In the genomic region with DNA sequence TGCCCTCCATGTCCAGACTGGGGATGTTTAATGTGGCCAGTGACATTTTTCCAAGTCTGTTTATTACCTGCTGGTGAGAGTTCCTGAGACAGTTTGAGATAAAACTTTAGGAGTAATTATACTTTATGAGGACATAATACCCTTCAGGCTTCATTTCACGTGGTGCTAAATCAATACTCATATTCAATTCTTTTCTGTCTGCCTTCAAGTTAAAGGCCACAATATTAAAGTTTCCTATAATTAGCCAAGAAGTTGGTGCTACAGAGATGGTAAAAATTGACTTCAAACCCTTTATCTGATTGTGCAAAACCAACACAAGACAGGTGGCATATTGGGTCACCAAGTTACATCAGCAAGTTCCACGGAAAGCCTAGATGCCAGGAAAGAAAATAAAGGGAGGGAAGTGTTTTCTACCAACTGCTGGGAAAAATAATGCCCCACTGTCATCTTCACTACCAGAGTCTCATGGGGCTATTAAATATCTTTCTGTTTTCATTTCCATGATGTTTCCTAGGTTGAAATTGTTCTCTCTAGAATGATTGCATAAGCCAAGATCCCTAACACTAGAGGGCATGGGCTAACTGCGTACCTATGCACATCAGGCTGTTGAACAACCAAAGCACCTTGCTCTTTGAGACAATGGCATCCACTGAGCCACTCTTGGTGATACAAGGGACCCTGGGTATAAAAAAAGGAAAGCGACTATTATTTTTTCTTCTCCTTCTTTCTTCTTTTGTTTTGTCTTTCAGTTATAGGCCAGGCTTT, we compare ENCODE assay signal across 1 cellular context.
A peak's percentile ranks its signal among the peaks of the same experiment; 100 is the strongest.
TF ChIP-seq lines count a peak whose summit lies in the region.

No MANE protein-coding gene starts in this region.

TF ChIP-seq in HEK293, 187 proteins besides CTCF, POLR2A, EP300 and RAD21 (continued from another document and continues in another):
- peak; percentile 83 for TF ChIP-seq ZIC2 (tag by site-specific recombination; IDR thresholded peaks at IDR 0.05)
- TF ChIP-seq, protein P1, sequence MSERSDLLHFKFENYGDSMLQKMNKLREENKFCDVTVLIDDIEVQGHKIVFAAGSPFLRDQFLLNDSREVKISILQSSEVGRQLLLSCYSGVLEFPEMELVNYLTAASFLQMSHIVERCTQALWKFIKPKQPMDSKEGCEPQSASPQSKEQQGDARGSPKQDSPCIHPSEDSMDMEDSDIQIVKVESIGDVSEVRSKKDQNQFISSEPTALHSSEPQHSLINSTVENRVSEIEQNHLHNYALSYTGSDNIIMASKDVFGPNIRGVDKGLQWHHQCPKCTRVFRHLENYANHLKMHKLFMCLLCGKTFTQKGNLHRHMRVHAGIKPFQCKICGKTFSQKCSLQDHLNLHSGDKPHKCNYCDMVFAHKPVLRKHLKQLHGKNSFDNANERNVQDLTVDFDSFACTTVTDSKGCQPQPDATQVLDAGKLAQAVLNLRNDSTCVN (tag by site-specific recombination; optimal IDR thresholded peaks at IDR 0.05) = no peak
- TF ChIP-seq, protein P2, sequence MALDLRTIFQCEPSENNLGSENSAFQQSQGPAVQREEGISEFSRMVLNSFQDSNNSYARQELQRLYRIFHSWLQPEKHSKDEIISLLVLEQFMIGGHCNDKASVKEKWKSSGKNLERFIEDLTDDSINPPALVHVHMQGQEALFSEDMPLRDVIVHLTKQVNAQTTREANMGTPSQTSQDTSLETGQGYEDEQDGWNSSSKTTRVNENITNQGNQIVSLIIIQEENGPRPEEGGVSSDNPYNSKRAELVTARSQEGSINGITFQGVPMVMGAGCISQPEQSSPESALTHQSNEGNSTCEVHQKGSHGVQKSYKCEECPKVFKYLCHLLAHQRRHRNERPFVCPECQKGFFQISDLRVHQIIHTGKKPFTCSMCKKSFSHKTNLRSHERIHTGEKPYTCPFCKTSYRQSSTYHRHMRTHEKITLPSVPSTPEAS (tag by site-specific recombination; IDR thresholded peaks at IDR 0.05) = no peak
- no peak for TF ChIP-seq MZF1 (tag by site-specific recombination; IDR thresholded peaks at IDR 0.05; ENCODE audit: borderline replicate concordance)
- 0 out of 2 replicates have a peak, but pooled peaks have one; percentile 18 for TF ChIP-seq ZNF629 (tag by site-specific recombination; IDR thresholded peaks at IDR 0.05)
- TF ChIP-seq ZNF426 (tag by site-specific recombination; IDR thresholded peaks at IDR 0.05) = no peak
- TF ChIP-seq, protein P3, sequence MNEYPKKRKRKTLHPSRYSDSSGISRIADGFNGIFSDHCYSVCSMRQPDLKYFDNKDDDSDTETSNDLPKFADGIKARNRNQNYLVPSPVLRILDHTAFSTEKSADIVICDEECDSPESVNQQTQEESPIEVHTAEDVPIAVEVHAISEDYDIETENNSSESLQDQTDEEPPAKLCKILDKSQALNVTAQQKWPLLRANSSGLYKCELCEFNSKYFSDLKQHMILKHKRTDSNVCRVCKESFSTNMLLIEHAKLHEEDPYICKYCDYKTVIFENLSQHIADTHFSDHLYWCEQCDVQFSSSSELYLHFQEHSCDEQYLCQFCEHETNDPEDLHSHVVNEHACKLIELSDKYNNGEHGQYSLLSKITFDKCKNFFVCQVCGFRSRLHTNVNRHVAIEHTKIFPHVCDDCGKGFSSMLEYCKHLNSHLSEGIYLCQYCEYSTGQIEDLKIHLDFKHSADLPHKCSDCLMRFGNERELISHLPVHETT (tag by site-specific recombination; IDR thresholded peaks at IDR 0.05) = no peak
- no peak for TF ChIP-seq ZNF114 (tag by site-specific recombination; IDR thresholded peaks at IDR 0.05)
- TF ChIP-seq, protein P4, sequence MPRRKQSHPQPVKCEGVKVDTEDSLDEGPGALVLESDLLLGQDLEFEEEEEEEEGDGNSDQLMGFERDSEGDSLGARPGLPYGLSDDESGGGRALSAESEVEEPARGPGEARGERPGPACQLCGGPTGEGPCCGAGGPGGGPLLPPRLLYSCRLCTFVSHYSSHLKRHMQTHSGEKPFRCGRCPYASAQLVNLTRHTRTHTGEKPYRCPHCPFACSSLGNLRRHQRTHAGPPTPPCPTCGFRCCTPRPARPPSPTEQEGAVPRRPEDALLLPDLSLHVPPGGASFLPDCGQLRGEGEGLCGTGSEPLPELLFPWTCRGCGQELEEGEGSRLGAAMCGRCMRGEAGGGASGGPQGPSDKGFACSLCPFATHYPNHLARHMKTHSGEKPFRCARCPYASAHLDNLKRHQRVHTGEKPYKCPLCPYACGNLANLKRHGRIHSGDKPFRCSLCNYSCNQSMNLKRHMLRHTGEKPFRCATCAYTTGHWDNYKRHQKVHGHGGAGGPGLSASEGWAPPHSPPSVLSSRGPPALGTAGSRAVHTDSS (tag by site-specific recombination; IDR thresholded peaks at IDR 0.05) = no peak
- TF ChIP-seq IKZF3 (tag by site-specific recombination; IDR thresholded peaks at IDR 0.05) = no peak
- no peak for TF ChIP-seq ZNF174 (tag by site-specific recombination; IDR thresholded peaks at IDR 0.05)
- TF ChIP-seq ZNF560 (tag by site-specific recombination; IDR thresholded peaks at IDR 0.05; ENCODE audit: borderline replicate concordance) = no peak
- TF ChIP-seq ZNF610 (tag by site-specific recombination; IDR thresholded peaks at IDR 0.05; ENCODE audit: borderline replicate concordance) = no peak
- TF ChIP-seq, protein P5, sequence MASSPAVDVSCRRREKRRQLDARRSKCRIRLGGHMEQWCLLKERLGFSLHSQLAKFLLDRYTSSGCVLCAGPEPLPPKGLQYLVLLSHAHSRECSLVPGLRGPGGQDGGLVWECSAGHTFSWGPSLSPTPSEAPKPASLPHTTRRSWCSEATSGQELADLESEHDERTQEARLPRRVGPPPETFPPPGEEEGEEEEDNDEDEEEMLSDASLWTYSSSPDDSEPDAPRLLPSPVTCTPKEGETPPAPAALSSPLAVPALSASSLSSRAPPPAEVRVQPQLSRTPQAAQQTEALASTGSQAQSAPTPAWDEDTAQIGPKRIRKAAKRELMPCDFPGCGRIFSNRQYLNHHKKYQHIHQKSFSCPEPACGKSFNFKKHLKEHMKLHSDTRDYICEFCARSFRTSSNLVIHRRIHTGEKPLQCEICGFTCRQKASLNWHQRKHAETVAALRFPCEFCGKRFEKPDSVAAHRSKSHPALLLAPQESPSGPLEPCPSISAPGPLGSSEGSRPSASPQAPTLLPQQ (tag by site-specific recombination; IDR thresholded peaks at IDR 0.05) = no peak
- TF ChIP-seq ZNF10 (tag by site-specific recombination; IDR thresholded peaks at IDR 0.05) = no peak
- TF ChIP-seq ZNF23 (tag by site-specific recombination; IDR thresholded peaks at IDR 0.05; ENCODE audit: borderline replicate concordance) = no peak
- TF ChIP-seq, protein P6, sequence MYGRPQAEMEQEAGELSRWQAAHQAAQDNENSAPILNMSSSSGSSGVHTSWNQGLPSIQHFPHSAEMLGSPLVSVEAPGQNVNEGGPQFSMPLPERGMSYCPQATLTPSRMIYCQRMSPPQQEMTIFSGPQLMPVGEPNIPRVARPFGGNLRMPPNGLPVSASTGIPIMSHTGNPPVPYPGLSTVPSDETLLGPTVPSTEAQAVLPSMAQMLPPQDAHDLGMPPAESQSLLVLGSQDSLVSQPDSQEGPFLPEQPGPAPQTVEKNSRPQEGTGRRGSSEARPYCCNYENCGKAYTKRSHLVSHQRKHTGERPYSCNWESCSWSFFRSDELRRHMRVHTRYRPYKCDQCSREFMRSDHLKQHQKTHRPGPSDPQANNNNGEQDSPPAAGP (tag by site-specific recombination; IDR thresholded peaks at IDR 0.05) = no peak
- TF ChIP-seq YY2 (tag by site-specific recombination; IDR thresholded peaks at IDR 0.05) = no peak
- no peak for TF ChIP-seq ZNF670 (tag by site-specific recombination; IDR thresholded peaks at IDR 0.05; ENCODE audit: low read depth)
- TF ChIP-seq ZSCAN16 (tag by site-specific recombination; IDR thresholded peaks at IDR 0.05) = no peak
- TF ChIP-seq ZNF24 (tag by site-specific recombination; IDR thresholded peaks at IDR 0.05) = 0 out of 2 replicates have a peak, but pooled peaks have one; percentile 34
- TF ChIP-seq ZBTB8A (tag by site-specific recombination; IDR thresholded peaks at IDR 0.05) = peak; percentile 36; the same call in 1 of the 2 replicates
- TF ChIP-seq, protein P7, sequence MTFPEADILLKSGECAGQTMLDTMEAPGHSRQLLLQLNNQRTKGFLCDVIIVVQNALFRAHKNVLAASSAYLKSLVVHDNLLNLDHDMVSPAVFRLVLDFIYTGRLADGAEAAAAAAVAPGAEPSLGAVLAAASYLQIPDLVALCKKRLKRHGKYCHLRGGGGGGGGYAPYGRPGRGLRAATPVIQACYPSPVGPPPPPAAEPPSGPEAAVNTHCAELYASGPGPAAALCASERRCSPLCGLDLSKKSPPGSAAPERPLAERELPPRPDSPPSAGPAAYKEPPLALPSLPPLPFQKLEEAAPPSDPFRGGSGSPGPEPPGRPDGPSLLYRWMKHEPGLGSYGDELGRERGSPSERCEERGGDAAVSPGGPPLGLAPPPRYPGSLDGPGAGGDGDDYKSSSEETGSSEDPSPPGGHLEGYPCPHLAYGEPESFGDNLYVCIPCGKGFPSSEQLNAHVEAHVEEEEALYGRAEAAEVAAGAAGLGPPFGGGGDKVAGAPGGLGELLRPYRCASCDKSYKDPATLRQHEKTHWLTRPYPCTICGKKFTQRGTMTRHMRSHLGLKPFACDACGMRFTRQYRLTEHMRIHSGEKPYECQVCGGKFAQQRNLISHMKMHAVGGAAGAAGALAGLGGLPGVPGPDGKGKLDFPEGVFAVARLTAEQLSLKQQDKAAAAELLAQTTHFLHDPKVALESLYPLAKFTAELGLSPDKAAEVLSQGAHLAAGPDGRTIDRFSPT (tag by site-specific recombination; IDR thresholded peaks at IDR 0.05) = no peak
- no peak for TF ChIP-seq ZEB2 (tag by site-specific recombination; IDR thresholded peaks at IDR 0.05)
- peak; percentile 67; the same call in 1 of the 2 replicates for TF ChIP-seq ZSCAN30 (tag by site-specific recombination; IDR thresholded peaks at IDR 0.05)
- TF ChIP-seq ZNF394 (tag by site-specific recombination; IDR thresholded peaks at IDR 0.05; ENCODE audit: borderline replicate concordance) = no peak
- TF ChIP-seq ZFP41 (tag by site-specific recombination; IDR thresholded peaks at IDR 0.05; ENCODE audit: borderline replicate concordance) = no peak
- TF ChIP-seq GLIS1 (tag by site-specific recombination; IDR thresholded peaks at IDR 0.05) = no peak
- TF ChIP-seq, protein P8, sequence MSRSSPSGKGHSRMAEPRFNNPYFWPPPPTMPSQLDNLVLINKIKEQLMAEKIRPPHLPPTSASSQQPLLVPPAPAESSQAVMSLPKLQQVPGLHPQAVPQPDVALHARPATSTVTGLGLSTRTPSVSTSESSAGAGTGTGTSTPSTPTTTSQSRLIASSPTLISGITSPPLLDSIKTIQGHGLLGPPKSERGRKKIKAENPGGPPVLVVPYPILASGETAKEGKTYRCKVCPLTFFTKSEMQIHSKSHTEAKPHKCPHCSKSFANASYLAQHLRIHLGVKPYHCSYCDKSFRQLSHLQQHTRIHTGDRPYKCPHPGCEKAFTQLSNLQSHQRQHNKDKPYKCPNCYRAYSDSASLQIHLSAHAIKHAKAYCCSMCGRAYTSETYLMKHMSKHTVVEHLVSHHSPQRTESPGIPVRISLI (tag by site-specific recombination; IDR thresholded peaks at IDR 0.05) = no peak
- TF ChIP-seq, protein P9, sequence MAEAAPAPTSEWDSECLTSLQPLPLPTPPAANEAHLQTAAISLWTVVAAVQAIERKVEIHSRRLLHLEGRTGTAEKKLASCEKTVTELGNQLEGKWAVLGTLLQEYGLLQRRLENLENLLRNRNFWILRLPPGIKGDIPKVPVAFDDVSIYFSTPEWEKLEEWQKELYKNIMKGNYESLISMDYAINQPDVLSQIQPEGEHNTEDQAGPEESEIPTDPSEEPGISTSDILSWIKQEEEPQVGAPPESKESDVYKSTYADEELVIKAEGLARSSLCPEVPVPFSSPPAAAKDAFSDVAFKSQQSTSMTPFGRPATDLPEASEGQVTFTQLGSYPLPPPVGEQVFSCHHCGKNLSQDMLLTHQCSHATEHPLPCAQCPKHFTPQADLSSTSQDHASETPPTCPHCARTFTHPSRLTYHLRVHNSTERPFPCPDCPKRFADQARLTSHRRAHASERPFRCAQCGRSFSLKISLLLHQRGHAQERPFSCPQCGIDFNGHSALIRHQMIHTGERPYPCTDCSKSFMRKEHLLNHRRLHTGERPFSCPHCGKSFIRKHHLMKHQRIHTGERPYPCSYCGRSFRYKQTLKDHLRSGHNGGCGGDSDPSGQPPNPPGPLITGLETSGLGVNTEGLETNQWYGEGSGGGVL (tag by site-specific recombination; IDR thresholded peaks at IDR 0.05) = 0 out of 2 replicates have a peak, but pooled peaks have one; percentile 28
- peak; percentile 60; the same call in 1 of the 2 replicates for TF ChIP-seq SP7 (tag by site-specific recombination; IDR thresholded peaks at IDR 0.05)
- peak; percentile 76 for TF ChIP-seq ZNF843 (tag by site-specific recombination; IDR thresholded peaks at IDR 0.05)
- TF ChIP-seq, protein P10, sequence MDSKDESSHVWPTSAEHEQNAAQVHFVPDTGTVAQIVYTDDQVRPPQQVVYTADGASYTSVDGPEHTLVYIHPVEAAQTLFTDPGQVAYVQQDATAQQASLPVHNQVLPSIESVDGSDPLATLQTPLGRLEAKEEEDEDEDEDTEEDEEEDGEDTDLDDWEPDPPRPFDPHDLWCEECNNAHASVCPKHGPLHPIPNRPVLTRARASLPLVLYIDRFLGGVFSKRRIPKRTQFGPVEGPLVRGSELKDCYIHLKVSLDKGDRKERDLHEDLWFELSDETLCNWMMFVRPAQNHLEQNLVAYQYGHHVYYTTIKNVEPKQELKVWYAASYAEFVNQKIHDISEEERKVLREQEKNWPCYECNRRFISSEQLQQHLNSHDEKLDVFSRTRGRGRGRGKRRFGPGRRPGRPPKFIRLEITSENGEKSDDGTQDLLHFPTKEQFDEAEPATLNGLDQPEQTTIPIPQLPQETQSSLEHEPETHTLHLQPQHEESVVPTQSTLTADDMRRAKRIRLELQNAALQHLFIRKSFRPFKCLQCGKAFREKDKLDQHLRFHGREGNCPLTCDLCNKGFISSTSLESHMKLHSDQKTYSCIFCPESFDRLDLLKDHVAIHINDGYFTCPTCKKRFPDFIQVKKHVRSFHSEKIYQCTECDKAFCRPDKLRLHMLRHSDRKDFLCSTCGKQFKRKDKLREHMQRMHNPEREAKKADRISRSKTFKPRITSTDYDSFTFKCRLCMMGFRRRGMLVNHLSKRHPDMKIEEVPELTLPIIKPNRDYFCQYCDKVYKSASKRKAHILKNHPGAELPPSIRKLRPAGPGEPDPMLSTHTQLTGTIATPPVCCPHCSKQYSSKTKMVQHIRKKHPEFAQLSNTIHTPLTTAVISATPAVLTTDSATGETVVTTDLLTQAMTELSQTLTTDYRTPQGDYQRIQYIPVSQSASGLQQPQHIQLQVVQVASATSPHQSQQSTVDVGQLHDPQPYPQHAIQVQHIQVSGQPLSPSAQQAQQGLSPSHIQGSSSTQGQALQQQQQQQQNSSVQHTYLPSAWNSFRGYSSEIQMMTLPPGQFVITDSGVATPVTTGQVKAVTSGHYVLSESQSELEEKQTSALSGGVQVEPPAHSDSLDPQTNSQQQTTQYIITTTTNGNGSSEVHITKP (tag by site-specific recombination; IDR thresholded peaks at IDR 0.05) = no peak
- TF ChIP-seq, protein P11, sequence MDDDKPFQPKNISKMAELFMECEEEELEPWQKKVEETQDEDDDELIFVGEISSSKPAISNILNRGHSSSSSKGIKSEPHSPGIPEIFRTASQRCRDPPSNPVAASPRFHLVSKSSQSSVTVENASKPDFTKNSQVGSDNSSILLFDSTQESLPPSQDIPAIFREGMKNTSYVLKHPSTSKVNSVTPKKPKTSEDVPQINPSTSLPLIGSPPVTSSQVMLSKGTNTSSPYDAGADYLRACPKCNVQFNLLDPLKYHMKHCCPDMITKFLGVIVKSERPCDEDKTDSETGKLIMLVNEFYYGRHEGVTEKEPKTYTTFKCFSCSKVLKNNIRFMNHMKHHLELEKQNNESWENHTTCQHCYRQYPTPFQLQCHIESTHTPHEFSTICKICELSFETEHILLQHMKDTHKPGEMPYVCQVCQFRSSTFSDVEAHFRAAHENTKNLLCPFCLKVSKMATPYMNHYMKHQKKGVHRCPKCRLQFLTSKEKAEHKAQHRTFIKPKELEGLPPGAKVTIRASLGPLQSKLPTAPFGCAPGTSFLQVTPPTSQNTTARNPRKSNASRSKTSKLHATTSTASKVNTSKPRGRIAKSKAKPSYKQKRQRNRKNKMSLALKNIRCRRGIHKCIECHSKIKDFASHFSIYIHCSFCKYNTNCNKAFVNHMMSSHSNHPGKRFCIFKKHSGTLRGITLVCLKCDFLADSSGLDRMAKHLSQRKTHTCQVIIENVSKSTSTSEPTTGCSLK (tag by site-specific recombination; IDR thresholded peaks at IDR 0.05) = no peak
